In the genomic region with DNA sequence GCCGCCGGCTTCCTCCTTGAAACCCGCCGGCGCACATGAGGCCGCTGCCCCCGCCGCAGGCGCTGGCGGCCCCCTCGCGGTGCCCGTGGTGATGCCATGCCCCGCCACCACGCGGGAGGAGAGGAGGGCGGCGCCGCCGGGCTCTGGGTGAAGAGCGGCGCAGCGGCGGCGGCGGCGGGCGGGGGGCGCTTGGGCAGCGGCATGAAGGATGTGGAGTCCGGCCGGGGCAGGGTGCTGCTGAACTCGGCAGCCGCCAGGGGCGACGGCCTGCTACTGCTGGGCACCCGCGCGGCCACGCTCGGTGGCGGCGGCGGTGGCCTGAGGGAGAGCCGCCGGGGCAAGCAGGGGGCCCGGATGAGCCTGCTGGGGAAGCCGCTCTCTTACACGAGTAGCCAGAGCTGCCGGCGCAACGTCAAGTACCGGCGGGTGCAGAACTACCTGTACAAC, we compare ENCODE assay signal across 1 cellular context.
TF ChIP-seq lines count a peak whose summit lies in the region.

No MANE protein-coding gene starts in this region.

TF ChIP-seq in HEK293, 187 proteins besides CTCF, POLR2A, EP300 and RAD21 (continued from another document):
- TF ChIP-seq ZNF707 (tag by site-specific recombination; IDR thresholded peaks at IDR 0.05), result no peak
- TF ChIP-seq, protein P1, sequence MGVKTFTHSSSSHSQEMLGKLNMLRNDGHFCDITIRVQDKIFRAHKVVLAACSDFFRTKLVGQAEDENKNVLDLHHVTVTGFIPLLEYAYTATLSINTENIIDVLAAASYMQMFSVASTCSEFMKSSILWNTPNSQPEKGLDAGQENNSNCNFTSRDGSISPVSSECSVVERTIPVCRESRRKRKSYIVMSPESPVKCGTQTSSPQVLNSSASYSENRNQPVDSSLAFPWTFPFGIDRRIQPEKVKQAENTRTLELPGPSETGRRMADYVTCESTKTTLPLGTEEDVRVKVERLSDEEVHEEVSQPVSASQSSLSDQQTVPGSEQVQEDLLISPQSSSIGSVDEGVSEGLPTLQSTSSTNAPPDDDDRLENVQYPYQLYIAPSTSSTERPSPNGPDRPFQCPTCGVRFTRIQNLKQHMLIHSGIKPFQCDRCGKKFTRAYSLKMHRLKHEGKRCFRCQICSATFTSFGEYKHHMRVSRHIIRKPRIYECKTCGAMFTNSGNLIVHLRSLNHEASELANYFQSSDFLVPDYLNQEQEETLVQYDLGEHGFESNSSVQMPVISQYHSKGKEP (tag by site-specific recombination; IDR thresholded peaks at IDR 0.05), result no peak
- TF ChIP-seq HOXA7 (CRISPR knock-in tag; IDR thresholded peaks at IDR 0.05; ENCODE audit: borderline replicate concordance), result no peak
- no peak for TF ChIP-seq ZNF433 (tag by site-specific recombination; IDR thresholded peaks at IDR 0.05; ENCODE audit: low read depth)
- TF ChIP-seq ZBTB17 (tag by site-specific recombination; IDR thresholded peaks at IDR 0.05), result no peak
- TF ChIP-seq ZIC2 (tag by site-specific recombination; IDR thresholded peaks at IDR 0.05), result peak; percentile 73; the same call in 1 of the 2 replicates
- TF ChIP-seq, protein P2, sequence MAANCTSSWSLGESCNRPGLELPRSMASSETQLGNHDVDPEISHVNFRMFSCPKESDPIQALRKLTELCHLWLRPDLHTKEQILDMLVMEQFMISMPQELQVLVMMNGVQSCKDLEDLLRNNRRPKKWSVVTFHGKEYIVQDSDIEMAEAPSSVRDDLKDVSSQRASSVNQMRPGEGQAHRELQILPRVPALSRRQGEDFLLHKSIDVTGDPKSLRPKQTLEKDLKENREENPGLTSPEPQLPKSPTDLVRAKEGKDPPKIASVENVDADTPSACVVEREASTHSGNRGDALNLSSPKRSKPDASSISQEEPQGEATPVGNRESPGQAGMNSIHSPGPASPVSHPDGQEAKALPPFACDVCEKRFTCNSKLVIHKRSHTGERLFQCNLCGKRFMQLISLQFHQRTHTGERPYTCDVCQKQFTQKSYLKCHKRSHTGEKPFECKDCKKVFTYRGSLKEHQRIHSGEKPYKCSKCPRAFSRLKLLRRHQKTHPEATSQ (tag by site-specific recombination; IDR thresholded peaks at IDR 0.05), result no peak
- no peak for TF ChIP-seq ZNF776 (tag by site-specific recombination; IDR thresholded peaks at IDR 0.05; ENCODE audit: borderline replicate concordance)
- TF ChIP-seq GLIS1 (tag by site-specific recombination; IDR thresholded peaks at IDR 0.05), result no peak
- TF ChIP-seq ZNF529 (tag by site-specific recombination; IDR thresholded peaks at IDR 0.05; ENCODE audit: insufficient replicate concordance), result peak; percentile 13
- TF ChIP-seq ZNF660 (tag by site-specific recombination; IDR thresholded peaks at IDR 0.05), result peak; percentile 56; the same call in 1 of the 2 replicates
- TF ChIP-seq ZNF677 (tag by site-specific recombination; IDR thresholded peaks at IDR 0.05), result no peak
- TF ChIP-seq ZBTB8A (tag by site-specific recombination; IDR thresholded peaks at IDR 0.05), result peak; percentile 7; the same call in 1 of the 2 replicates
- no peak for TF ChIP-seq ZNF621 (tag by site-specific recombination; IDR thresholded peaks at IDR 0.05)
- TF ChIP-seq, protein P3, sequence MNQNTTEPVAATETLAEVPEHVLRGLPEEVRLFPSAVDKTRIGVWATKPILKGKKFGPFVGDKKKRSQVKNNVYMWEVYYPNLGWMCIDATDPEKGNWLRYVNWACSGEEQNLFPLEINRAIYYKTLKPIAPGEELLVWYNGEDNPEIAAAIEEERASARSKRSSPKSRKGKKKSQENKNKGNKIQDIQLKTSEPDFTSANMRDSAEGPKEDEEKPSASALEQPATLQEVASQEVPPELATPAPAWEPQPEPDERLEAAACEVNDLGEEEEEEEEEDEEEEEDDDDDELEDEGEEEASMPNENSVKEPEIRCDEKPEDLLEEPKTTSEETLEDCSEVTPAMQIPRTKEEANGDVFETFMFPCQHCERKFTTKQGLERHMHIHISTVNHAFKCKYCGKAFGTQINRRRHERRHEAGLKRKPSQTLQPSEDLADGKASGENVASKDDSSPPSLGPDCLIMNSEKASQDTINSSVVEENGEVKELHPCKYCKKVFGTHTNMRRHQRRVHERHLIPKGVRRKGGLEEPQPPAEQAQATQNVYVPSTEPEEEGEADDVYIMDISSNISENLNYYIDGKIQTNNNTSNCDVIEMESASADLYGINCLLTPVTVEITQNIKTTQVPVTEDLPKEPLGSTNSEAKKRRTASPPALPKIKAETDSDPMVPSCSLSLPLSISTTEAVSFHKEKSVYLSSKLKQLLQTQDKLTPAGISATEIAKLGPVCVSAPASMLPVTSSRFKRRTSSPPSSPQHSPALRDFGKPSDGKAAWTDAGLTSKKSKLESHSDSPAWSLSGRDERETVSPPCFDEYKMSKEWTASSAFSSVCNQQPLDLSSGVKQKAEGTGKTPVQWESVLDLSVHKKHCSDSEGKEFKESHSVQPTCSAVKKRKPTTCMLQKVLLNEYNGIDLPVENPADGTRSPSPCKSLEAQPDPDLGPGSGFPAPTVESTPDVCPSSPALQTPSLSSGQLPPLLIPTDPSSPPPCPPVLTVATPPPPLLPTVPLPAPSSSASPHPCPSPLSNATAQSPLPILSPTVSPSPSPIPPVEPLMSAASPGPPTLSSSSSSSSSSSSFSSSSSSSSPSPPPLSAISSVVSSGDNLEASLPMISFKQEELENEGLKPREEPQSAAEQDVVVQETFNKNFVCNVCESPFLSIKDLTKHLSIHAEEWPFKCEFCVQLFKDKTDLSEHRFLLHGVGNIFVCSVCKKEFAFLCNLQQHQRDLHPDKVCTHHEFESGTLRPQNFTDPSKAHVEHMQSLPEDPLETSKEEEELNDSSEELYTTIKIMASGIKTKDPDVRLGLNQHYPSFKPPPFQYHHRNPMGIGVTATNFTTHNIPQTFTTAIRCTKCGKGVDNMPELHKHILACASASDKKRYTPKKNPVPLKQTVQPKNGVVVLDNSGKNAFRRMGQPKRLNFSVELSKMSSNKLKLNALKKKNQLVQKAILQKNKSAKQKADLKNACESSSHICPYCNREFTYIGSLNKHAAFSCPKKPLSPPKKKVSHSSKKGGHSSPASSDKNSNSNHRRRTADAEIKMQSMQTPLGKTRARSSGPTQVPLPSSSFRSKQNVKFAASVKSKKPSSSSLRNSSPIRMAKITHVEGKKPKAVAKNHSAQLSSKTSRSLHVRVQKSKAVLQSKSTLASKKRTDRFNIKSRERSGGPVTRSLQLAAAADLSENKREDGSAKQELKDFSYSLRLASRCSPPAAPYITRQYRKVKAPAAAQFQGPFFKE (tag by site-specific recombination; IDR thresholded peaks at IDR 0.05; ENCODE audit: borderline replicate concordance), result no peak
- TF ChIP-seq ZBTB48 (tag by site-specific recombination; IDR thresholded peaks at IDR 0.05), result no peak
- TF ChIP-seq ZNF302 (tag by site-specific recombination; IDR thresholded peaks at IDR 0.05; ENCODE audit: low read depth), result no peak
- no peak for TF ChIP-seq ZSCAN23 (tag by site-specific recombination; IDR thresholded peaks at IDR 0.05)
- TF ChIP-seq ZNF239 (tag by site-specific recombination; IDR thresholded peaks at IDR 0.05), result no peak
- TF ChIP-seq KLF1 (tag by site-specific recombination; IDR thresholded peaks at IDR 0.05), result no peak
- TF ChIP-seq ZNF501 (tag by site-specific recombination; IDR thresholded peaks at IDR 0.05), result no peak
- TF ChIP-seq, protein P4, sequence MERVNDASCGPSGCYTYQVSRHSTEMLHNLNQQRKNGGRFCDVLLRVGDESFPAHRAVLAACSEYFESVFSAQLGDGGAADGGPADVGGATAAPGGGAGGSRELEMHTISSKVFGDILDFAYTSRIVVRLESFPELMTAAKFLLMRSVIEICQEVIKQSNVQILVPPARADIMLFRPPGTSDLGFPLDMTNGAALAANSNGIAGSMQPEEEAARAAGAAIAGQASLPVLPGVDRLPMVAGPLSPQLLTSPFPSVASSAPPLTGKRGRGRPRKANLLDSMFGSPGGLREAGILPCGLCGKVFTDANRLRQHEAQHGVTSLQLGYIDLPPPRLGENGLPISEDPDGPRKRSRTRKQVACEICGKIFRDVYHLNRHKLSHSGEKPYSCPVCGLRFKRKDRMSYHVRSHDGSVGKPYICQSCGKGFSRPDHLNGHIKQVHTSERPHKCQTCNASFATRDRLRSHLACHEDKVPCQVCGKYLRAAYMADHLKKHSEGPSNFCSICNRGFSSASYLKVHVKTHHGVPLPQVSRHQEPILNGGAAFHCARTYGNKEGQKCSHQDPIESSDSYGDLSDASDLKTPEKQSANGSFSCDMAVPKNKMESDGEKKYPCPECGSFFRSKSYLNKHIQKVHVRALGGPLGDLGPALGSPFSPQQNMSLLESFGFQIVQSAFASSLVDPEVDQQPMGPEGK (tag by site-specific recombination; IDR thresholded peaks at IDR 0.05), result peak; percentile 12; the same call in 1 of the 2 replicates
- peak; percentile 65; the same call in 1 of the 2 replicates for TF ChIP-seq ZSCAN30 (tag by site-specific recombination; IDR thresholded peaks at IDR 0.05)
- TF ChIP-seq ZNF23 (tag by site-specific recombination; IDR thresholded peaks at IDR 0.05; ENCODE audit: borderline replicate concordance), result no peak
- TF ChIP-seq, protein P5, sequence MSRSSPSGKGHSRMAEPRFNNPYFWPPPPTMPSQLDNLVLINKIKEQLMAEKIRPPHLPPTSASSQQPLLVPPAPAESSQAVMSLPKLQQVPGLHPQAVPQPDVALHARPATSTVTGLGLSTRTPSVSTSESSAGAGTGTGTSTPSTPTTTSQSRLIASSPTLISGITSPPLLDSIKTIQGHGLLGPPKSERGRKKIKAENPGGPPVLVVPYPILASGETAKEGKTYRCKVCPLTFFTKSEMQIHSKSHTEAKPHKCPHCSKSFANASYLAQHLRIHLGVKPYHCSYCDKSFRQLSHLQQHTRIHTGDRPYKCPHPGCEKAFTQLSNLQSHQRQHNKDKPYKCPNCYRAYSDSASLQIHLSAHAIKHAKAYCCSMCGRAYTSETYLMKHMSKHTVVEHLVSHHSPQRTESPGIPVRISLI (tag by site-specific recombination; IDR thresholded peaks at IDR 0.05), result no peak
- TF ChIP-seq ZNF140 (tag by site-specific recombination; IDR thresholded peaks at IDR 0.05), result no peak
- TF ChIP-seq ZNF114 (tag by site-specific recombination; IDR thresholded peaks at IDR 0.05), result no peak
- no peak for TF ChIP-seq ZNF248 (tag by site-specific recombination; IDR thresholded peaks at IDR 0.05)
- peak; percentile 36; the same call in 1 of the 2 replicates for TF ChIP-seq ZNF600 (tag by site-specific recombination; IDR thresholded peaks at IDR 0.05)
- TF ChIP-seq ZNF514 (tag by site-specific recombination; IDR thresholded peaks at IDR 0.05), result no peak
- TF ChIP-seq ZNF174 (tag by site-specific recombination; IDR thresholded peaks at IDR 0.05), result no peak
- TF ChIP-seq ZNF423 (tag by site-specific recombination; IDR thresholded peaks at IDR 0.05), result no peak
- TF ChIP-seq ZNF549 (tag by site-specific recombination; IDR thresholded peaks at IDR 0.05), result no peak
- TF ChIP-seq ZNF112 (tag by site-specific recombination; IDR thresholded peaks at IDR 0.05), result no peak
- no peak for TF ChIP-seq ZNF350 (tag by site-specific recombination; IDR thresholded peaks at IDR 0.05)
- no peak for TF ChIP-seq HOXC10 (CRISPR knock-in tag; IDR thresholded peaks at IDR 0.05)
- no peak for TF ChIP-seq ZNF223 (tag by site-specific recombination; IDR thresholded peaks at IDR 0.05)
- no peak for TF ChIP-seq ZBTB21 (tag by site-specific recombination; IDR thresholded peaks at IDR 0.05)
- TF ChIP-seq, protein P6, sequence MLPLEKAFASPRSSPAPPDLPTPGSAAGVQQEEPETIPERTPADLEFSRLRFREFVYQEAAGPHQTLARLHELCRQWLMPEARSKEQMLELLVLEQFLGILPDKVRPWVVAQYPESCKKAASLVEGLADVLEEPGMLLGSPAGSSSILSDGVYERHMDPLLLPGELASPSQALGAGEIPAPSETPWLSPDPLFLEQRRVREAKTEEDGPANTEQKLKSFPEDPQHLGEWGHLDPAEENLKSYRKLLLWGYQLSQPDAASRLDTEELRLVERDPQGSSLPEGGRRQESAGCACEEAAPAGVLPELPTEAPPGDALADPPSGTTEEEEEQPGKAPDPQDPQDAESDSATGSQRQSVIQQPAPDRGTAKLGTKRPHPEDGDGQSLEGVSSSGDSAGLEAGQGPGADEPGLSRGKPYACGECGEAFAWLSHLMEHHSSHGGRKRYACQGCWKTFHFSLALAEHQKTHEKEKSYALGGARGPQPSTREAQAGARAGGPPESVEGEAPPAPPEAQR (tag by site-specific recombination; IDR thresholded peaks at IDR 0.05), result no peak
